Comparison of ENCODE assay signal across 1 cellular context in the genomic region with DNA sequence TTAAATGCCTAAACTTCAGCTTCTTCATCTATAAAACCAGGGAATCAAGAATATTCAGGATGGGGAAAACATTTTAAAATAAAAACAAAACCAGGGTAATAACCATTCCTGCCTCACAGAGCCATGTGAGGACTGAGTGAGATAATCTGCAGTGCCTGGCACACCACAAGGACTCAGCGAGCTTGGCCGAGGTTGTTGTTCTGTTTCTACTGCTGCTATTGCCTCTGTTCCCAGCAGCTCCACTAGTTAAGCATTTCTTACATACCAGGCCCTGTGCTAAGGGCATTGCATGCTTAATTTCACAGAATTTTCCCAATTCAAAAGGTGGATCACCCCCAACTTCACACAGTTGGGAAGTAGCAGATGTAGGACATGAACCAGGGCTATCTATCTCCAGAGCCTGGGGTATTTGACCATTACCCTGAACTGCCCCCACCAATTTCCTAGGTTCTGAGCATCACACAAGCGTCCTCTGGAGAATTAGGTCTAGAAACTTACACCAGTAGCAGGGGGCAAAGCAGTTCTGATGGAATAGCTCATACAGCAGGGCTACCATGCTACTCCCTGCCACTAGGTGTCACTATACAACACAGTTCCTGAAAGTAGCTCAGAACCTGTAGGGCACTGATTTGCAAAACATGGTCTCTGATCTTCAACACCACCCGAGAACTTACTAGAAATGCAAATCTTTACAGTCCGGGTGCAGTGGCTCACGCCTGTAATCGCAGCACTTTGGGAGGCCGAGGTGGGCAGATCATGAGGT.
TF ChIP-seq lines count a peak whose summit lies in the region.

No MANE protein-coding gene starts in this region.

TF ChIP-seq in HepG2, 621 proteins besides CTCF, POLR2A, EP300 and RAD21 (continued from another document):
- TF ChIP-seq, protein P1, sequence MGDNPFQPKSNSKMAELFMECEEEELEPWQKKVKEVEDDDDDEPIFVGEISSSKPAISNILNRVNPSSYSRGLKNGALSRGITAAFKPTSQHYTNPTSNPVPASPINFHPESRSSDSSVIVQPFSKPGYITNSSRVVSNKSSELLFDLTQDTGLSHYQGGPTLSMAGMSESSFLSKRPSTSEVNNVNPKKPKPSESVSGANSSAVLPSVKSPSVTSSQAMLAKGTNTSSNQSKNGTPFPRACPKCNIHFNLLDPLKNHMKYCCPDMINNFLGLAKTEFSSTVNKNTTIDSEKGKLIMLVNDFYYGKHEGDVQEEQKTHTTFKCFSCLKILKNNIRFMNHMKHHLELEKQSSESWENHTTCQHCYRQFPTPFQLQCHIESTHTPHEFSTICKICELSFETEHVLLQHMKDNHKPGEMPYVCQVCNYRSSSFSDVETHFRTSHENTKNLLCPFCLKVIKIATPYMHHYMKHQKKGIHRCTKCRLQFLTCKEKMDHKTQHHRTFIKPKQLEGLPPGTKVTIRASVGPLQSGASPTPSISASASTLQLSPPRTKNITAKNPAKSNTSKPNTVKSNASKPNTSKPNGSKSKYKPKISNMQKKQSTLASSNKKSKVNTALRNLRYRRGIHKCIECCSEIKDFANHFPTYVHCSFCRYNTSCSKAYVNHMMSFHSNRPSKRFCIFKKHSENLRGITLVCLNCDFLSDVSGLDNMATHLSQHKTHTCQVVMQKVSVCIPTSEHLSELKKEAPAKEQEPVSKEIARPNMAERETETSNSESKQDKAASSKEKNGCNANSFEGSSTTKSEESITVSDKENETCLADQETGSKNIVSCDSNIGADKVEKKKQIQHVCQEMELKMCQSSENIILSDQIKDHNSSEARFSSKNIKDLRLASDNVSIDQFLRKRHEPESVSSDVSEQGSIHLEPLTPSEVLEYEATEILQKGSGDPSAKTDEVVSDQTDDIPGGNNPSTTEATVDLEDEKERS (CRISPR knock-in tag; IDR thresholded peaks at IDR 0.05), result peak; percentile 39; the same call in 1 of the 2 replicates
- peak; percentile 59; the same call in 1 of the 2 replicates for TF ChIP-seq ZMYM2 (CRISPR knock-in tag; IDR thresholded peaks at IDR 0.05)
- no peak for TF ChIP-seq NCOA1 (CRISPR knock-in tag; IDR thresholded peaks at IDR 0.05)
- TF ChIP-seq ADNP (CRISPR knock-in tag; IDR thresholded peaks at IDR 0.05), result 0 out of 2 replicates have a peak, but pooled peaks have one; percentile 19
- TF ChIP-seq STAG1 (CRISPR knock-in tag; IDR thresholded peaks at IDR 0.05), result peak; percentile 75
TF ChIP-seq in HepG2: peak in this region for 6.
